ENCODE assay signal across 1 cellular context in genomic region chr19:8396185-8396562, GRCh38.
TF ChIP-seq lines count a peak whose summit lies in the region.

No MANE protein-coding gene starts in this region.

TF ChIP-seq in endothelial cell of umbilical vein, 7 proteins besides CTCF, POLR2A, EP300 and RAD21:
- TF ChIP-seq EZH2 (IDR thresholded peaks at IDR 0.05; ENCODE audit: borderline replicate concordance, low read depth, low read length, severe bottlenecking) (no peak), JUN (IDR thresholded peaks at IDR 0.05; ENCODE audit: borderline replicate concordance, insufficient read depth, insufficient read length, low read depth) (no peak), MAX (IDR thresholded peaks at IDR 0.05; ENCODE audit: insufficient read depth, insufficient read length) (no peak), GATA2 (IDR thresholded peaks at IDR 0.05; ENCODE audit: insufficient read depth, insufficient read length, low read depth, low read length) (no peak), FOS (IDR thresholded peaks at IDR 0.05; ENCODE audit: borderline replicate concordance, insufficient read depth, low read length) (no peak), MYC (IDR thresholded peaks at IDR 0.05; ENCODE audit: low read depth, low read length) (no peak), POLR2AphosphoS5 (IDR thresholded peaks at IDR 0.05; ENCODE audit: insufficient read depth, low read depth, low read length) (no peak)
